Comparison of ENCODE assay signal across 9 cellular contexts in the genomic region with DNA sequence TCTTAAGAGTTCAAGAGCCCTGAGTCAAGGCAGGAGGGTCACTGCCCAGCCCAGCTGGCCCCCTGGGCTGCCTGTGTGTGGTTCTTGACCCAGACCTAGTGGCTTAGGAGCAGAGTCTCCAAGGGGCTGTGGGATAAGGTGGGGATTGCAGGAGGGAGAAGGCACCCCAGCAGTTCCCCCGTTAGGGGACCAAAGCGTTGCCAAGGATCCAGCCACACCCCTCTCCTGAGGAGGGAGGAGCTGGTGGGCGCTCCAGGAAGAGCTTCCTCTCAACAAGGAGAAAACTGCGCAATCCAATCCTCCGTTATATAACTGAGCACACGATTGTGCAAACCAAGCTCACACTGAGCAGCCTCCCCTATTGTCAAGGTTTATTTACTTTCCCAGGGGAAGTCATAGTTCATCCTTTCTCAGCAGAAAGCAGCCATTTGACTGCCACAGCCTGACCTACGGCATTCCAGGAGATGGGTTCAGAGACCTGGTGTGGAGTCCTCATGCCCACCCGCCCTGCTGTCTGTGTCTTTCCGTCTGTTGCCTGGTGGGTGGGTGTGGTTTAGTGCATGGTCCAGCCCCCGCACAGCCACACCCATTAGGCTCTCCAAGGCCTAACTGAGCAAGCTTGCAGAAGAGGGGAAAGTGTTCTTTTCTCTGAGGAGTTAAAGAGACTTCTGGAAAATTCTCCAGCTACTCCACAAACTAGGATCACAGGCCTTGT. TPM values are rescaled to one million over a fixed set of nuclear protein-coding genes. Genes with fewer than 3 reads are reported as not detected.
DNase-seq lines count a peak whose midpoint lies in the region; ATAC-seq, FAIRE-seq and TF ChIP-seq lines count a peak whose summit lies in the region.
"Had no signal": no experiment of that assay in that cellular context is flagged by ENCODE, and none has a peak within 500 bp of the region (broad histone marks: within the 10 kb centered on the region; RNA-seq: fewer than 3 reads in every experiment).

No MANE protein-coding gene starts in this region.

- H3K27me3 ChIP-seq in adipocyte (replicated peaks; ENCODE audit: control insufficient read depth, insufficient read depth, low read length) (no peaks in the 10 kb centered on the region), thoracic aorta (replicated peaks; ENCODE audit: insufficient read depth) (no peaks in the 10 kb centered on the region)

- no peaks in the 10 kb centered on the region for H3K9me3 Mint-ChIP-seq in activated CD8-positive, alpha-beta T cell treated with anti-CD3 and anti-CD28 coated beads for 36 hours
- no peaks in the 10 kb centered on the region for H3K9me3 Mint-ChIP-seq in activated CD8-positive, alpha-beta T cell treated with anti-CD3 and anti-CD28 coated beads, Interleukin-2, amount 10 ng/mL, durations not matched to agents 7 days and 5 days (ENCODE audit: insufficient read depth)
- H3K9me3 Mint-ChIP-seq: CD4-positive, CD25-positive, alpha-beta regulatory T cell had no signal

- CTCF ChIA-PET in activated CD8-positive, alpha-beta T cell treated with anti-CD3 and anti-CD28 coated beads for 36 hours (lab: Charles Lee): interaction anchor here (1.0 to 2.5 kb wide), 3 partner anchors 36 to 339 kb away, joined by 3 to 6 read pairs (median 5); a partner anchor contains a TSS
- CTCF ChIA-PET in activated CD8-positive, alpha-beta T cell treated with anti-CD3 and anti-CD28 coated beads, Interleukin-2, amount 10 ng/mL, durations not matched to agents 7 days and 5 days (lab: Charles Lee): interaction anchor here (0.6 to 1.2 kb wide), 2 partner anchors 36 to 98 kb away, joined by 3 to 4 read pairs; a partner anchor contains a TSS

- H3K36me3 Mint-ChIP-seq in activated CD8-positive, alpha-beta T cell treated with anti-CD3 and anti-CD28 coated beads for 36 hours (ENCODE audit: low read depth): no peaks in the 10 kb centered on the region
- H3K36me3 Mint-ChIP-seq in activated CD8-positive, alpha-beta T cell treated with anti-CD3 and anti-CD28 coated beads, Interleukin-2, amount 10 ng/mL, durations not matched to agents 7 days and 5 days (ENCODE audit: low read depth): no peaks in the 10 kb centered on the region
- H3K36me3 Mint-ChIP-seq: CD4-positive, CD25-positive, alpha-beta regulatory T cell had no signal

- H3K36me3 ChIP-seq in adipocyte (ENCODE audit: control insufficient read depth, insufficient read depth, low read length, severe bottlenecking): peaks cover 9% of the 10 kb centered on the region
- H3K36me3 ChIP-seq in kidney (ENCODE audit: control insufficient read depth in 1 of 2, insufficient read depth in 2 of 2, low read length in 2 of 2): no peaks in the 10 kb centered on the region
- no peaks in the 10 kb centered on the region for H3K36me3 ChIP-seq in thoracic aorta

- H3K4me1 Mint-ChIP-seq in activated CD8-positive, alpha-beta T cell treated with anti-CD3 and anti-CD28 coated beads for 36 hours (ENCODE audit: low read depth): peaks cover 17% of the 10 kb centered on the region
- H3K4me1 Mint-ChIP-seq in activated CD8-positive, alpha-beta T cell treated with anti-CD3 and anti-CD28 coated beads, Interleukin-2, amount 10 ng/mL, durations not matched to agents 7 days and 5 days (ENCODE audit: low read depth): peaks cover 21% of the 10 kb centered on the region

- H3K4me1 ChIP-seq in adipocyte (ENCODE audit: control insufficient read depth, insufficient read depth, low read length) (peaks cover 73% of the 10 kb centered on the region), kidney (ENCODE audit: control insufficient read depth in 1 of 2, insufficient read depth in 1 of 2, low read depth in 1 of 2, low read length in 2 of 2) (peaks cover 53 to 57% of the 10 kb centered on the region in 2 donors), thoracic aorta (ENCODE audit: control insufficient read depth in 1 of 2, low read depth in 2 of 2) (peaks cover 47 to 80% of the 10 kb centered on the region in 2 donors)

- POLR2A ChIA-PET in activated CD8-positive, alpha-beta T cell treated with anti-CD3 and anti-CD28 coated beads for 36 hours (lab: Charles Lee): interaction anchor here (1.1 to 1.2 kb wide), 2 partner anchors 46 to 110 kb away, joined by 3 read pairs; a partner anchor contains a TSS
- POLR2A ChIA-PET in activated CD8-positive, alpha-beta T cell treated with anti-CD3 and anti-CD28 coated beads, Interleukin-2, amount 10 ng/mL, durations not matched to agents 7 days and 5 days (lab: Charles Lee): no interaction called here

- H3K27ac Mint-ChIP-seq in activated CD8-positive, alpha-beta T cell treated with anti-CD3 and anti-CD28 coated beads for 36 hours: no peak overlapping the region
- H3K27ac Mint-ChIP-seq in activated CD8-positive, alpha-beta T cell treated with anti-CD3 and anti-CD28 coated beads, Interleukin-2, amount 10 ng/mL, durations not matched to agents 7 days and 5 days: no peak overlapping the region
- H3K27ac Mint-ChIP-seq: CD4-positive, CD25-positive, alpha-beta regulatory T cell had no signal

- H3K4me3 Mint-ChIP-seq in activated CD8-positive, alpha-beta T cell treated with anti-CD3 and anti-CD28 coated beads for 36 hours: no peak overlapping the region
- no peak overlapping the region for H3K4me3 Mint-ChIP-seq in activated CD8-positive, alpha-beta T cell treated with anti-CD3 and anti-CD28 coated beads, Interleukin-2, amount 10 ng/mL, durations not matched to agents 7 days and 5 days

- H3K9ac ChIP-seq in adipocyte (ENCODE audit: low read length) (peak overlapping the region; percentile 92), kidney (ENCODE audit: low read length in 2 of 2) (peak overlapping the region in 1 of 2 donors; percentile 53)

- TF ChIP-seq CTCF in activated CD8-positive, alpha-beta T cell treated with anti-CD3 and anti-CD28 coated beads for 36 hours (IDR thresholded peaks at IDR 0.05): no peak
- TF ChIP-seq CTCF in kidney (IDR thresholded peaks at IDR 0.05; ENCODE audit: borderline replicate concordance, extremely low read depth, insufficient read depth) (no peak), thoracic aorta (IDR thresholded peaks at IDR 0.05) (no peak)

- H3K9me3 ChIP-seq in adipocyte (ENCODE audit: control insufficient read depth, low read length): no peaks in the 10 kb centered on the region
- H3K9me3 ChIP-seq in kidney (ENCODE audit: control insufficient read depth in 1 of 2, low read length in 2 of 2): no peaks in the 10 kb centered on the region
- no peaks in the 10 kb centered on the region for H3K9me3 ChIP-seq in thoracic aorta

- no peak for FAIRE-seq in kidney (lab: Jason Lieb, UNC)

- no peaks in the 10 kb centered on the region for H3K27me3 Mint-ChIP-seq in activated CD8-positive, alpha-beta T cell treated with anti-CD3 and anti-CD28 coated beads for 36 hours
- H3K27me3 Mint-ChIP-seq in activated CD8-positive, alpha-beta T cell treated with anti-CD3 and anti-CD28 coated beads, Interleukin-2, amount 10 ng/mL, durations not matched to agents 7 days and 5 days (ENCODE audit: low read depth): peaks cover 11% of the 10 kb centered on the region

- peak overlapping the region; percentile 24 for H3K4me3 ChIP-seq in adipocyte (ENCODE audit: low read length)
- H3K4me3 ChIP-seq in kidney (ENCODE audit: low read length in 2 of 2): no peak overlapping the region
- no peak overlapping the region for H3K4me3 ChIP-seq in thoracic aorta

- H3K27ac ChIP-seq in kidney (ENCODE audit: low read depth in 2 of 2, low read length in 2 of 2) (peak overlapping the region; percentile 82 to 84), thoracic aorta (peak overlapping the region; percentile 85 to 97)

- ATAC-seq in activated CD8-positive, alpha-beta T cell treated with anti-CD3 and anti-CD28 coated beads for 36 hours: no peak
- ATAC-seq in activated CD8-positive, alpha-beta T cell treated with anti-CD3 and anti-CD28 coated beads, Interleukin-2, amount 10 ng/mL, durations not matched to agents 7 days and 5 days: no peak
- ATAC-seq in thoracic aorta (ENCODE audit: insufficient number of reproducible peaks, low FRiP score, low read depth) (no peak), GM18907 (IDR thresholded peaks at IDR 0.05; ENCODE audit: unreplicated experiment) (no peak), GM18867 (IDR thresholded peaks at IDR 0.05; ENCODE audit: unreplicated experiment) (no peak)

- intact Hi-C loops in activated CD8-positive, alpha-beta T cell treated with anti-CD3 and anti-CD28 coated beads for 36 hours (cut with micrococcal nuclease): no loop called here
- intact Hi-C loops in kidney (cut with DNase I): no loop called here

- peak; percentile 30 for DNase-seq in activated CD8-positive, alpha-beta T cell treated with anti-CD3 and anti-CD28 coated beads for 36 hours
- no peak for DNase-seq in activated CD8-positive, alpha-beta T cell treated with anti-CD3 and anti-CD28 coated beads, Interleukin-2, amount 10 ng/mL, durations not matched to agents 7 days and 5 days
- DNase-seq in adipocyte (ENCODE audit: low read depth): no peak
- DNase-seq in kidney: peak; percentile 83
- DNase-seq in thoracic aorta (ENCODE audit: low spot score): no peak
- no peak for DNase-seq in GM19238 (ENCODE audit: insufficient read length, low spot score)
- DNase-seq: CD4-positive, CD25-positive, alpha-beta regulatory T cell had no signal

RNA-seq across cellular contexts. Expression of a gene that starts 3.5 kb away (rescaled TPM):
- total RNA-seq in activated CD8-positive, alpha-beta T cell treated with anti-CD3 and anti-CD28 coated beads for 36 hours: 1 to 10 TPM; 2.1 to 3.6 TPM
- total RNA-seq in activated CD8-positive, alpha-beta T cell treated with anti-CD3 and anti-CD28 coated beads, Interleukin-2, amount 10 ng/mL, durations not matched to agents 7 days and 5 days: 1 to 10 TPM; 1.5 to 2.0 TPM
- total RNA-seq in kidney (78.6 TPM), thoracic aorta (10 to 100 TPM; 58.9 to 77.6 TPM)
- 178 TPM for polyA plus RNA-seq in kidney (ENCODE audit: insufficient read depth, low read depth, low replicate concordance)

RNA-seq across cellular contexts. Expression of a gene that starts 35.8 kb away (rescaled TPM):
- total RNA-seq in activated CD8-positive, alpha-beta T cell treated with anti-CD3 and anti-CD28 coated beads for 36 hours: 100 to 1,000 TPM; 275 to 304 TPM
- 100 to 1,000 TPM; 240 to 247 TPM for total RNA-seq in activated CD8-positive, alpha-beta T cell treated with anti-CD3 and anti-CD28 coated beads, Interleukin-2, amount 10 ng/mL, durations not matched to agents 7 days and 5 days
- total RNA-seq in kidney: 199 TPM
- polyA plus RNA-seq in kidney (ENCODE audit: insufficient read depth, low read depth, low replicate concordance): 307 TPM
- total RNA-seq in thoracic aorta: 100 to 1,000 TPM; 130 to 131 TPM

Comparison
In these comparisons a context has a peak if more than half of its experiments do, and no peak if none do; other contexts are left out.
1. DNase-seq: peak in activated CD8-positive, alpha-beta T cell treated with anti-CD3 and anti-CD28 coated beads for 36 hours (single experiment) and kidney (single experiment); none in activated CD8-positive, alpha-beta T cell treated with anti-CD3 and anti-CD28 coated beads, Interleukin-2, amount 10 ng/mL, durations not matched to agents 7 days and 5 days (single experiment), adipocyte (single experiment), thoracic aorta (single experiment) and GM19238 (single experiment).
2. RNA of a gene that starts 3.5 kb away (total RNA-seq): 78.6 TPM in kidney (single experiment) and 58.9 to 77.6 TPM in thoracic aorta; 2.1 to 3.6 TPM in activated CD8-positive, alpha-beta T cell treated with anti-CD3 and anti-CD28 coated beads for 36 hours and 1.5 to 2.0 TPM in activated CD8-positive, alpha-beta T cell treated with anti-CD3 and anti-CD28 coated beads, Interleukin-2, amount 10 ng/mL, durations not matched to agents 7 days and 5 days; every median in the first group is over 10 times any median in the second.